Comparison of ENCODE assay signal across 8 cellular contexts in the genomic region with DNA sequence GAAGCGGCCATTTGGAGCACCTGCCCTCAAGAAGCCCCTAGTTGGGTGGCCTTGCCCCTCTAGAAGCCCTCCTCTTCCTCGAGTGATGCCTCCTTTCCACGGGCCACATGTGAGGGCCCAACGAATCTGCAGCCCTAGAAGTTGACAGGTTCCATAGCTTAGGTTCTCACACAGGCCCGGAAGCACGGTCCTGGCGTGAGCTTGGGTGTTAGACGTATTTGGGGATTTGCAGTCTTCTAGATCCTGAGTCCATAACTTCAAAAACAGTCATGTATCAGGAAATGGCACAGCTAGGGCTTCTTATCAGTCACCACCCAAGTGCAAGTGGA. TPM values are rescaled to one million over a fixed set of nuclear protein-coding genes. Genes with fewer than 3 reads are reported as not detected.
DNase-seq lines count a peak whose midpoint lies in the region; ATAC-seq and TF ChIP-seq lines count a peak whose summit lies in the region.

No MANE protein-coding gene starts in this region.

- peaks cover 21% of the 10 kb centered on the region for H3K4me1 ChIP-seq in stomach smooth muscle (ENCODE audit: control insufficient read depth, insufficient read depth, low read length)

- H3K36me3 ChIP-seq in stomach smooth muscle (ENCODE audit: control insufficient read depth in 2 of 2, insufficient read depth in 2 of 2, low read length in 2 of 2), result no peaks in the 10 kb centered on the region

- peak overlapping the region; percentile 97 for H3K27ac ChIP-seq in stomach smooth muscle (ENCODE audit: low read length)

- H3K27me3 ChIP-seq in stomach smooth muscle (ENCODE audit: control insufficient read depth in 1 of 2, insufficient read depth in 2 of 2, low read length in 2 of 2), result no peaks in the 10 kb centered on the region

- peak overlapping the region; percentile 13 to 81 for H3K9ac ChIP-seq in stomach smooth muscle (ENCODE audit: low read length in 2 of 2)

- H3K4me3 ChIP-seq in iPS-11a (ENCODE audit: low read depth, low read length) (peak overlapping the region; percentile 27), stomach smooth muscle (ENCODE audit: low read length in 2 of 2) (peak overlapping the region; percentile 75 to 89)

- intact Hi-C loops in activated CD8-positive, alpha-beta T cell treated with anti-CD3 and anti-CD28 coated beads for 36 hours (cut with micrococcal nuclease), result no loop called here

- H3K4me3 Mint-ChIP-seq in activated CD8-positive, alpha-beta T cell treated with anti-CD3 and anti-CD28 coated beads for 36 hours, result peak overlapping the region; percentile 97

- H3K4me1 Mint-ChIP-seq in activated CD8-positive, alpha-beta T cell treated with anti-CD3 and anti-CD28 coated beads for 36 hours (ENCODE audit: low read depth), result peaks cover 33% of the 10 kb centered on the region

- H3K27me3 Mint-ChIP-seq in activated CD8-positive, alpha-beta T cell treated with anti-CD3 and anti-CD28 coated beads for 36 hours, result no peaks in the 10 kb centered on the region

- TF ChIP-seq CTCF in activated CD8-positive, alpha-beta T cell treated with anti-CD3 and anti-CD28 coated beads for 36 hours (IDR thresholded peaks at IDR 0.05), result no peak

- DNase-seq in activated T-cell treated with anti-CD3 and anti-CD28 coated beads for 1 hour (ENCODE audit: low read depth) (peak; percentile 4), putamen (ENCODE audit: low spot score) (no peak), cerebellar nuclear complex (lab: John Stamatoyannopoulos, UW) (no peak)
- DNase-seq in activated T-cell treated with anti-CD3 and anti-CD28 coated beads, Interleukin-2, amount 50 U/mL, for 48 hours, result no peak
- no peak for DNase-seq in activated CD8-positive, alpha-beta T cell treated with anti-CD3 and anti-CD28 coated beads for 36 hours
- no peak for DNase-seq in stimulated activated CD4-positive, alpha-beta T cell treated with anti-CD3 and anti-CD28 coated beads, Interleukin-12 subunit alpha, Interleukin-12 subunit beta, amount 100 ng/mL, for 4 hours

- no peaks in the 10 kb centered on the region for H3K9me3 ChIP-seq in stomach smooth muscle (ENCODE audit: control insufficient read depth in 2 of 2, low read length in 2 of 2)

- ATAC-seq in activated CD8-positive, alpha-beta T cell treated with anti-CD3 and anti-CD28 coated beads for 36 hours, result no peak

- H3K27ac Mint-ChIP-seq in activated CD8-positive, alpha-beta T cell treated with anti-CD3 and anti-CD28 coated beads for 36 hours, result peak overlapping the region; percentile 83

- peaks cover 7% of the 10 kb centered on the region for H3K36me3 Mint-ChIP-seq in activated CD8-positive, alpha-beta T cell treated with anti-CD3 and anti-CD28 coated beads for 36 hours (ENCODE audit: low read depth)

- no peaks in the 10 kb centered on the region for H3K9me3 Mint-ChIP-seq in activated CD8-positive, alpha-beta T cell treated with anti-CD3 and anti-CD28 coated beads for 36 hours

- CTCF ChIA-PET in activated CD8-positive, alpha-beta T cell treated with anti-CD3 and anti-CD28 coated beads for 36 hours (lab: Charles Lee), result interaction anchor here (0.8 to 1.7 kb wide), 2 partner anchors 86 to 88 kb away, joined by 4 to 5 read pairs; a partner anchor contains a TSS

- POLR2A ChIA-PET in activated CD8-positive, alpha-beta T cell treated with anti-CD3 and anti-CD28 coated beads for 36 hours (lab: Charles Lee), result interaction anchor here (1.1 kb wide), 1 partner anchor 11 kb away, joined by 3 read pairs; no protein-coding TSS in a partner anchor

RNA-seq across cellular contexts. Expression of a gene that starts 0.4 kb away (rescaled TPM):
- total RNA-seq in activated CD8-positive, alpha-beta T cell treated with anti-CD3 and anti-CD28 coated beads for 36 hours, result 10 to 100 TPM; 37.6 to 38.2 TPM
